9 cellular contexts compared by ENCODE assay signal in the genomic region with DNA sequence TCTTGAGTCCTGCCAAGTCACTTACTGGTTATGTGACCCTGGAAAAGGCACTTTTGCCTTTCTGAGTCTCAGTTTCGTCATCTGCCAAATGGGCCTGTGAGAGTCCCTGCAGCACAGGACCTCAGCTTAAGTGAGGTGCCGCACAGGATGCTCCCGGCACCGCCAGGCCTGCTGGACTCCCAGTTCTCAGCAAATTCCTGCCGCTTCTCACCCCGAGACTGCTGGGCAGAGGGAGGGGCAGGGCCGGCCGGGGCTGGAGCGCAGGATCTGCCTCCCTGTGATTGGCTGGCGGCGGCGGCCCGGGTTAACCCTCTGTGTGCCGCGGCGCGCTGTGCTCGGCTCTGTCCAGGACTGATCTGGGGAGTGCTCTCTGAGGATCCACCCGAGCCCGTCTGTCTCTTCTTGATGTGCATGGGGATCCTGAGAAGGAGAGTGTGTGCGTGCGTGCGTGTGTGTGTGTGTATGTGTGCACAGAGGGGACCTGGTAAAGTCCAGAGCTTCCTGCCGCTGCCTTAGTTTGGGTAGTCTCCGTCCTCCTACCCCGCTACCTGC. TPM values are rescaled to one million over a fixed set of nuclear protein-coding genes. Genes with fewer than 3 reads are reported as not detected.
DNase-seq lines count a peak whose midpoint lies in the region; ATAC-seq and TF ChIP-seq lines count a peak whose summit lies in the region.
"Had no signal": no experiment of that assay in that cellular context is flagged by ENCODE, and none has a peak within 500 bp of the region (broad histone marks: within the 10 kb centered on the region; RNA-seq: fewer than 3 reads in every experiment).

No MANE protein-coding gene starts in this region.

- 12% methylated on average over 20 to 24 of the region's 26 CpGs for WGBS in mesodermal cell (ENCODE audit: insufficient coverage in 2 of 2), 2 experiments
- 9 to 21% methylated on average over 17 to 20 of the region's 26 CpGs for WGBS in tibial nerve, 2 donors

- peak; percentile 59 for ATAC-seq in T-helper 17 cell
- no peak for ATAC-seq in GM21528 (IDR thresholded peaks at IDR 0.05; ENCODE audit: low FRiP score, unreplicated experiment)

- TF ChIP-seq EP300 in tibial nerve (IDR thresholded peaks at IDR 0.05) = no peak

- H3K4me3 Mint-ChIP-seq in T-helper 17 cell = peak overlapping the region; percentile 91

- H3K27ac ChIP-seq in HL-60 (replicated peaks) (peak overlapping the region; percentile 80), mesodermal cell (ENCODE audit: low read depth, low read length, severe bottlenecking) (peak overlapping the region; percentile 57), tibial nerve (peak overlapping the region in 3 of 4 donors; percentile 73 to 87 (median 87))

- H3K4me3 ChIP-seq in HL-60 (replicated peaks; ENCODE audit: insufficient read depth, low read length) (peak overlapping the region; percentile 81), mesodermal cell (ENCODE audit: extremely low read depth, insufficient read depth, low read length, poor library complexity, severe bottlenecking) (peak overlapping the region; percentile 54), tibial nerve (peak overlapping the region; percentile 38 to 61 (median 52))

- H3K27me3 Mint-ChIP-seq in T-helper 17 cell = no peaks in the 10 kb centered on the region

- H3K36me3 Mint-ChIP-seq in T-helper 17 cell (ENCODE audit: low read depth) = no peaks in the 10 kb centered on the region

- H3K4me1 ChIP-seq in mesodermal cell (ENCODE audit: control insufficient read depth, insufficient read depth, low read length, poor library complexity, severe bottlenecking) (peaks cover 9% of the 10 kb centered on the region), tibial nerve (peaks cover 0 to 56% (median 34%) of the 10 kb centered on the region in 4 donors)

- H3K27me3 ChIP-seq in HL-60 (ENCODE audit: insufficient read depth, poor library complexity, severe bottlenecking) (no peaks in the 10 kb centered on the region), tibial nerve (no peaks in the 10 kb centered on the region)

- TF ChIP-seq POLR2A in tibial nerve (IDR thresholded peaks at IDR 0.05) = no peak

- DNase-seq in NCI-H82 (lab: John Stamatoyannopoulos, UW) (peak; percentile 56), NCI-H82 treated with DMSO at 0.1 percent for 48 hours (lab: John Stamatoyannopoulos, UW; ENCODE audit: unreplicated experiment) (no peak), HL-60 (ENCODE audit: low read depth in 1 of 2, low spot score in 1 of 2) (peak in 1 of 2 experiments; percentile 73), T-helper 17 cell (no peak), epidermal melanocyte (ENCODE audit: insufficient read length, low spot score) (peak; percentile 99), tibial nerve (ENCODE audit: low spot score in 2 of 2) (peak; percentile 27 to 59)

- H3K27ac Mint-ChIP-seq in T-helper 17 cell = peak overlapping the region; percentile 85

- TF ChIP-seq CTCF in HL-60 (IDR thresholded peaks at IDR 0.05; ENCODE audit: insufficient read depth, low read length) (no peak), tibial nerve (IDR thresholded peaks at IDR 0.05) (peak in 3 of 5 experiments; percentile 2 to 54 (median 51))

- peaks cover 43% of the 10 kb centered on the region for H3K4me1 Mint-ChIP-seq in T-helper 17 cell

- H3K36me3 ChIP-seq in mesodermal cell (ENCODE audit: control insufficient read depth, insufficient read depth, low read length) = peaks cover 77% of the 10 kb centered on the region
- peaks cover 2 to 82% (median 47%) of the 10 kb centered on the region in 3 donors for H3K36me3 ChIP-seq in tibial nerve

- no peaks in the 10 kb centered on the region for H3K9me3 ChIP-seq in T-helper 17 cell (ENCODE audit: control insufficient read depth, low read length, poor library complexity, severe bottlenecking)
- H3K9me3 ChIP-seq in mesodermal cell (ENCODE audit: control insufficient read depth, low read length) = no peaks in the 10 kb centered on the region
- H3K9me3 ChIP-seq in tibial nerve = no peaks in the 10 kb centered on the region

RNA-seq across cellular contexts. Expression of a gene that starts 8.6 kb away (rescaled TPM):
- total RNA-seq in T-helper 17 cell (10 to 100 TPM; 54.5 to 64.1 TPM), tibial nerve (10 to 100 TPM in 3 of 4 donors, 1 to 10 TPM in 1; 9.4 to 18.3 (median 12.2) TPM)
- 7.9 TPM for polyA plus RNA-seq in mesodermal cell (2013, experiment 1 of 2)
- polyA plus RNA-seq in mesodermal cell (2013, experiment 2 of 2) = 7.2 TPM

RNA-seq across cellular contexts. Expression of a gene that starts 18.9 kb away (rescaled TPM):
- 100 to 1,000 TPM; 121 to 122 TPM for total RNA-seq in T-helper 17 cell
- 21.6 TPM for polyA plus RNA-seq in mesodermal cell (2013, experiment 1 of 2)
- polyA plus RNA-seq in mesodermal cell (2013, experiment 2 of 2) = 20.1 TPM
- 10 to 100 TPM; 14.1 to 24.3 (median 18.1) TPM for total RNA-seq in tibial nerve

RNA-seq across cellular contexts. Expression of a gene that starts 46.3 kb away (rescaled TPM):
- total RNA-seq in T-helper 17 cell (not detected), tibial nerve (1 to 10 TPM in 1 of 4 donors, under 1 TPM in 1, not detected in 2; 0.63 to 1.1 TPM)
- polyA plus RNA-seq in mesodermal cell (2013, experiment 1 of 2) = 1.0 TPM
- 0.30 TPM for polyA plus RNA-seq in mesodermal cell (2013, experiment 2 of 2)
- total RNA-seq: glomerular endothelial cell had no signal

Comparison
In these comparisons a context has a peak if more than half of its experiments do, and no peak if none do; other contexts are left out.
1. DNase-seq: peak in NCI-H82 (single experiment), epidermal melanocyte (single experiment) and tibial nerve (2 of 2); none in NCI-H82 treated with DMSO at 0.1 percent for 48 hours (single experiment) and T-helper 17 cell (0 of 3).
2. RNA of a gene that starts 18.9 kb away (total RNA-seq): 121 to 122 TPM in T-helper 17 cell; 14.1 to 24.3 TPM in tibial nerve; every median in the first group is over 4 times any median in the second.
3. Peak in every context shown above with its lines, with median percentiles within 50 percentile points of each other: H3K27ac ChIP-seq and H3K4me3 ChIP-seq.